ENCODE assay signal across 11 cellular contexts in the genomic region with DNA sequence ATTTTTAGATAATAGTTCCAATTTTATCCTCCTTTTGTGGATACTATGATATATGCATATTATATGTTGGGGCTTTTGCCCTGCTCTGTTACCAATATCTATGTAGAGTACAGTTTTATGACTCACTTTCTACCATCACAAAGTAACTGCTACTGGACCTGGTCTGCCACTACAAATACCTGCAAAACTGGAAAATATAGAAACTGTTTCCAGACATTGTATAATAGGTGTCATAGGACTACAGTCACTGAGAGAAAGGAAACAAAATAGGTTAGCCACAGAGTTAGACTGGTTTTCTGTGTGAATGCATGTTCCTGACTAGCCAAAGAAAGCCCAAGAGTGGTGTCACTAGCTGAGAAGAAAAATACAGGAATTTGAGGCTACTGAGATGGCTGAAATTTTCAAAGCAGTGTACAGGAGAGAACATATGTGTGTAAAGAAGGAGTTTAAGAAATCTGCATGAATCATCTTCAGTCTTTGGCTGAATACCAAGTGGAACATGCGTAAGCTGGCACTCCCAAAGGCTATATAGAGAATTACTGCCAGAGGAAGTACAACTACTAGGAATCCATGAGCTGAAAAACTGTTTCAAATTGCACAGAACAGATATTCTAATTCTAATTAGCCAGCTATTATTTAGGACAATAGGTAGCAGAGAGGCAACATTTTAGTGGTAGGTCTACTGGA. TPM values are rescaled to one million over a fixed set of nuclear protein-coding genes. Genes with fewer than 3 reads are reported as not detected.
DNase-seq lines count a peak whose midpoint lies in the region; TF ChIP-seq lines count a peak whose summit lies in the region.
"Had no signal": no experiment of that assay in that cellular context is flagged by ENCODE, and none has a peak within 500 bp of the region (broad histone marks: within the 10 kb centered on the region; RNA-seq: fewer than 3 reads in every experiment).

No MANE protein-coding gene starts in this region.

- H3K27me3 ChIP-seq in suprapubic skin = no peaks in the 10 kb centered on the region
- no peaks in the 10 kb centered on the region for H3K27me3 ChIP-seq in tibial nerve
- no peaks in the 10 kb centered on the region; the same call in 1 of the 2 replicates for H3K27me3 ChIP-seq in Karpas-422 (ENCODE audit: low read length)
- H3K27me3 ChIP-seq: ovary had no signal

- H4K20me1 ChIP-seq in Karpas-422 (ENCODE audit: insufficient read depth, low read depth, low read length) = no peaks in the 10 kb centered on the region

- H3K79me2 ChIP-seq in Karpas-422 (ENCODE audit: low read length) = no peaks in the 10 kb centered on the region

- TF ChIP-seq EP300 in suprapubic skin (IDR thresholded peaks at IDR 0.05) (no peak), tibial nerve (IDR thresholded peaks at IDR 0.05) (no peak)

- H3K4me2 ChIP-seq in Karpas-422 (ENCODE audit: low read depth, low read length, poor library complexity, severe bottlenecking) = no peak overlapping the region

- peak; percentile 44 for DNase-seq in HPDE6-E6E7 (ENCODE audit: extremely low spot score)
- peak; percentile 32 for DNase-seq in SK-MEL-5 (ENCODE audit: low read depth, low spot score)
- peak; percentile 69 for DNase-seq in fibroblast of villous mesenchyme (ENCODE audit: low read depth)
- DNase-seq in suprapubic skin (ENCODE audit: low spot score in 2 of 2) = no peak
- no peak for DNase-seq in tibial nerve (ENCODE audit: low spot score in 2 of 2)
- DNase-seq in putamen (ENCODE audit: low spot score) = no peak
- no peak for DNase-seq in Karpas-422
- DNase-seq: activated CD8-positive, alpha-beta memory T cell treated with anti-CD3 and anti-CD28 coated beads for 24 hours; caudate nucleus; NCI-H1417 treated with DMSO at 0.1 percent for 48 hours; ovary had no signal

- no peaks in the 10 kb centered on the region for H3K9me2 ChIP-seq in Karpas-422 (replicated peaks; ENCODE audit: insufficient read depth, low read length)

- H3K27ac ChIP-seq in suprapubic skin (peak overlapping the region; percentile 30), tibial nerve (no peak overlapping the region), Karpas-422 (ENCODE audit: low read length) (no peak overlapping the region)
- H3K27ac ChIP-seq: ovary had no signal

- no peak overlapping the region for H2AFZ ChIP-seq in Karpas-422 (ENCODE audit: low read length)

- no peaks in the 10 kb centered on the region for H3K9me3 ChIP-seq in suprapubic skin
- H3K9me3 ChIP-seq in tibial nerve = no peaks in the 10 kb centered on the region
- no peaks in the 10 kb centered on the region for H3K9me3 ChIP-seq in Karpas-422 (ENCODE audit: low read length)
- H3K9me3 ChIP-seq: ovary had no signal

- TF ChIP-seq CTCF in fibroblast of villous mesenchyme (IDR thresholded peaks at IDR 0.05; ENCODE audit: insufficient read depth, low read depth, low read length) (no peak), suprapubic skin (IDR thresholded peaks at IDR 0.05) (no peak), tibial nerve (IDR thresholded peaks at IDR 0.05) (no peak)

- TF ChIP-seq POLR2A in suprapubic skin (IDR thresholded peaks at IDR 0.05) = no peak
- no peak for TF ChIP-seq POLR2A in tibial nerve (IDR thresholded peaks at IDR 0.05)

- no peaks in the 10 kb centered on the region for H3K36me3 ChIP-seq in suprapubic skin
- no peaks in the 10 kb centered on the region for H3K36me3 ChIP-seq in tibial nerve
- no peaks in the 10 kb centered on the region for H3K36me3 ChIP-seq in Karpas-422 (ENCODE audit: insufficient read depth, low read length)
- H3K36me3 ChIP-seq: ovary had no signal

- 21% methylated on average over 1 of the region's 1 CpG for WGBS in suprapubic skin
- 50 to 52% methylated on average over 1 of the region's 1 CpG for WGBS in tibial nerve, 2 donors

- H3K9ac ChIP-seq in Karpas-422 (ENCODE audit: low read length) = no peak overlapping the region

- in situ Hi-C loops in SK-MEL-5 (cut with HindIII; ENCODE audit: low pct_unique_long_range_greater_than_20kb, low sequenced_read_pairs) = no loop called here

- H3K4me1 ChIP-seq in suprapubic skin (peaks cover 16% of the 10 kb centered on the region), tibial nerve (no peaks in the 10 kb centered on the region), Karpas-422 (ENCODE audit: low read length) (no peaks in the 10 kb centered on the region)

- H3K4me3 ChIP-seq in fibroblast of villous mesenchyme (ENCODE audit: low read depth, low read length) (no peak overlapping the region), suprapubic skin (no peak overlapping the region), tibial nerve (no peak overlapping the region), Karpas-422 (ENCODE audit: low read length) (no peak overlapping the region)
- H3K4me3 ChIP-seq: ovary had no signal

RNA-seq across cellular contexts. Expression of a gene that starts 29.0 kb away (rescaled TPM):
- total RNA-seq in SK-MEL-5 (2014; rRNA removed; shearing (Covaris generic)) = 22.8 and 25.3 TPM in 2 replicates
- polyA plus RNA-seq in SK-MEL-5 (2015; cell fraction: cytosol; rRNA removed) = 27.5 and 28.1 TPM in 2 replicates
- 4.9 and 13.7 TPM in 2 replicates for polyA plus RNA-seq in SK-MEL-5 (2015; cell fraction: nucleus; rRNA removed)
- total RNA-seq in fibroblast of villous mesenchyme (20.3 and 24.5 TPM in 2 replicates), suprapubic skin (10 to 100 TPM; 27.8 to 57.3 (median 45.6) TPM), tibial nerve (10 to 100 TPM; 39.5 to 66.9 (median 45.5) TPM)
- 4.8 and 9.4 TPM in 2 replicates for total RNA-seq in Karpas-422 (2014; rRNA removed; shearing (Covaris generic); ENCODE audit: low replicate concordance)

Comparison
In these comparisons a context has a peak if more than half of its experiments do, and no peak if none do; other contexts are left out.
1. DNase-seq: peak in HPDE6-E6E7 (single experiment), SK-MEL-5 (single experiment) and fibroblast of villous mesenchyme (single experiment); none in suprapubic skin (0 of 2), tibial nerve (0 of 2), putamen (single experiment) and Karpas-422 (single experiment).